Comparison of ENCODE assay signal across 11 cellular contexts in genomic region chr10:100653238-100653956, GRCh38.
DNase-seq lines count a peak whose midpoint lies in the region; ATAC-seq and TF ChIP-seq lines count a peak whose summit lies in the region.
"Had no signal": no experiment of that assay in that cellular context is flagged by ENCODE, and none has a peak within 500 bp of the region (broad histone marks: within the 10 kb centered on the region; RNA-seq: fewer than 3 reads in every experiment).

No MANE protein-coding gene starts in this region.

- POLR2A ChIA-PET in Caco-2 (lab: Charles Lee) = no interaction called here

- no peak for TF ChIP-seq CTCF in Caco-2 (IDR thresholded peaks at IDR 0.05; ENCODE audit: insufficient read depth in 1 of 2, low read depth in 1 of 2, low read length in 1 of 2, severe bottlenecking in 1 of 2, unreplicated experiment in 1 of 2)
- no peak for TF ChIP-seq CTCF in endothelial cell (IDR thresholded peaks at IDR 0.05; ENCODE audit: unreplicated experiment)
- TF ChIP-seq CTCF in omental fat pad (IDR thresholded peaks at IDR 0.05) = no peak

- H3K9me3 ChIP-seq in Caco-2 (no peaks in the 10 kb centered on the region), neuron (ENCODE audit: low read length) (no peaks in the 10 kb centered on the region)
- H3K9me3 ChIP-seq: ovary had no signal

- no peak for ATAC-seq in stimulated activated memory B cell treated with anti-CD40 and anti-IgM and Interleukin-4, amounts not matched to agents 10 μg/mL and 1 μg/mL and 100 μg/mL, for 72 hours
- no peak for ATAC-seq in omental fat pad (ENCODE audit: low FRiP score)

- H3K27me3 Mint-ChIP-seq in Caco-2 (ENCODE audit: insufficient read depth, unreplicated experiment) (peaks cover 39% of the 10 kb centered on the region), endothelial cell (ENCODE audit: unreplicated experiment) (peaks cover 26% of the 10 kb centered on the region)
- H3K27me3 Mint-ChIP-seq in stimulated activated memory B cell treated with anti-CD40 and anti-IgM and Interleukin-4, amounts not matched to agents 10 μg/mL and 1 μg/mL and 100 μg/mL, for 72 hours = peaks cover 76% of the 10 kb centered on the region

- intact Hi-C loops in Caco-2 (cut with micrococcal nuclease; ENCODE audit: unreplicated experiment) = no loop called here

- DNase-seq in Caco-2 (no peak), Kasumi-1 (lab: John Stamatoyannopoulos, UW) (peak; percentile 15 to 23), endothelial cell (ENCODE audit: low spot score) (no peak), hypothalamus (lab: John Stamatoyannopoulos, UW) (no peak), omental fat pad (ENCODE audit: low spot score) (no peak)
- DNase-seq: NCI-H1417, NCI-H446 treated with DMSO at 0.1 percent for 48 hours had no signal

- H2AFZ ChIP-seq in neuron (ENCODE audit: low read depth, low read length) = no peak overlapping the region

- H3K27me3 ChIP-seq in Caco-2 (replicated peaks; ENCODE audit: control insufficient read depth, insufficient read depth, low read length) (peaks cover 2% of the 10 kb centered on the region), neuron (ENCODE audit: insufficient read depth, low read length) (peaks cover 64% of the 10 kb centered on the region)
- H3K27me3 ChIP-seq: ovary had no signal

- peaks cover 12% of the 10 kb centered on the region for H3K4me1 ChIP-seq in Caco-2
- peaks cover 20% of the 10 kb centered on the region for H3K4me1 ChIP-seq in neuron (ENCODE audit: insufficient read depth, low read length)

- H3K4me3 ChIP-seq in Caco-2 (ENCODE audit: low read depth, low read length) (peak overlapping the region; percentile 29), neuron (ENCODE audit: low read length) (peak overlapping the region; percentile 18)
- H3K4me3 ChIP-seq: GM23248, ovary had no signal

- H3K4me3 Mint-ChIP-seq in Caco-2 (ENCODE audit: unreplicated experiment) = no peak overlapping the region
- H3K4me3 Mint-ChIP-seq in endothelial cell (ENCODE audit: unreplicated experiment) = peak overlapping the region; percentile 66
- no peak overlapping the region for H3K4me3 Mint-ChIP-seq in stimulated activated memory B cell treated with anti-CD40 and anti-IgM and Interleukin-4, amounts not matched to agents 10 μg/mL and 1 μg/mL and 100 μg/mL, for 72 hours

- CTCF ChIA-PET in Caco-2 (lab: Charles Lee) = no interaction called here

- no peaks in the 10 kb centered on the region for H3K36me3 Mint-ChIP-seq in Caco-2 (ENCODE audit: insufficient read depth, unreplicated experiment)
- peaks cover 11% of the 10 kb centered on the region for H3K36me3 Mint-ChIP-seq in endothelial cell (ENCODE audit: low read depth, unreplicated experiment)
- no peaks in the 10 kb centered on the region for H3K36me3 Mint-ChIP-seq in stimulated activated memory B cell treated with anti-CD40 and anti-IgM and Interleukin-4, amounts not matched to agents 10 μg/mL and 1 μg/mL and 100 μg/mL, for 72 hours

- no peaks in the 10 kb centered on the region for H3K9me3 Mint-ChIP-seq in Caco-2 (ENCODE audit: unreplicated experiment)
- H3K9me3 Mint-ChIP-seq in endothelial cell (ENCODE audit: unreplicated experiment) = no peaks in the 10 kb centered on the region
- H3K9me3 Mint-ChIP-seq in stimulated activated memory B cell treated with anti-CD40 and anti-IgM and Interleukin-4, amounts not matched to agents 10 μg/mL and 1 μg/mL and 100 μg/mL, for 72 hours = peaks cover 5% of the 10 kb centered on the region

- H3K4me1 Mint-ChIP-seq in Caco-2 (ENCODE audit: low read depth, unreplicated experiment) (peaks cover 18% of the 10 kb centered on the region), endothelial cell (ENCODE audit: unreplicated experiment) (peaks cover 27% of the 10 kb centered on the region)
- H3K4me1 Mint-ChIP-seq in stimulated activated memory B cell treated with anti-CD40 and anti-IgM and Interleukin-4, amounts not matched to agents 10 μg/mL and 1 μg/mL and 100 μg/mL, for 72 hours = peaks cover 30% of the 10 kb centered on the region

- no TSS peak for BruUV-seq in Caco-2 (replicated peaks; lab: Mats Ljungman, UMichigan)

- H3K36me3 ChIP-seq in Caco-2 (ENCODE audit: control insufficient read depth, insufficient read depth, low read length) (no peaks in the 10 kb centered on the region), neuron (ENCODE audit: insufficient read depth, low read length) (no peaks in the 10 kb centered on the region)
- H3K36me3 ChIP-seq: ovary had no signal

- no peak overlapping the region for H3K27ac Mint-ChIP-seq in Caco-2 (ENCODE audit: unreplicated experiment)
- no peak overlapping the region for H3K27ac Mint-ChIP-seq in endothelial cell (ENCODE audit: unreplicated experiment)
- H3K27ac Mint-ChIP-seq in stimulated activated memory B cell treated with anti-CD40 and anti-IgM and Interleukin-4, amounts not matched to agents 10 μg/mL and 1 μg/mL and 100 μg/mL, for 72 hours = no peak overlapping the region

Comparison
In these comparisons a context has a peak if more than half of its experiments do, and no peak if none do; other contexts are left out.
1. DNase-seq: peak in Kasumi-1 (2 of 2); none in Caco-2 (0 of 2), endothelial cell (single experiment), hypothalamus (0 of 51) and omental fat pad (single experiment).